Comparison of ENCODE assay signal across 1 cellular context in genomic region chr6:77074037-77074713, GRCh38.
TF ChIP-seq lines count a peak whose summit lies in the region.

No MANE protein-coding gene starts in this region.

TF ChIP-seq in WTC11, 78 proteins besides CTCF, POLR2A, EP300 and RAD21 (continued from another document):
- no peak for TF ChIP-seq ARID4B (CRISPR knock-in tag; IDR thresholded peaks at IDR 0.05; ENCODE audit: borderline replicate concordance)
- TF ChIP-seq GTF2I (CRISPR knock-in tag; conservative IDR thresholded peaks at IDR 0.05) = no peak
- TF ChIP-seq NR2C2 (CRISPR knock-in tag; IDR thresholded peaks at IDR 0.05) = no peak
- TF ChIP-seq ZNF671 (CRISPR knock-in tag; IDR thresholded peaks at IDR 0.05) = no peak
